28 cellular contexts compared by ENCODE assay signal in genomic region chr19:17683078-17683477, GRCh38. TPM values are rescaled to one million over a fixed set of nuclear protein-coding genes. Genes with fewer than 3 reads are reported as not detected.
"Had no signal": no experiment of that assay in that cellular context is flagged by ENCODE, and none has a peak within 500 bp of the region (broad histone marks: within the 10 kb centered on the region; RNA-seq: fewer than 3 reads in every experiment).

No MANE protein-coding gene starts in this region.

- H3K9me3 ChIP-seq: colonic mucosa, esophagus squamous epithelium, gastrocnemius medialis, heart right ventricle, left lung, lower lobe of right lung, mucosa of descending colon had no signal

- H3K36me3 ChIP-seq: colonic mucosa, esophagus squamous epithelium, gastrocnemius medialis, heart right ventricle, left lung, lower lobe of right lung had no signal

- ATAC-seq: effector memory CD8-positive, alpha-beta T cell; esophagus mucosa; gastrocnemius medialis; heart right ventricle; left cardiac atrium; left lung; left ventricle myocardium superior; lower lobe of right lung; mucosa of descending colon had no signal

- H3K9me3 Mint-ChIP-seq: dendritic cell treated with granulocyte-macrophage colony-stimulating factor and Interleukin-4, amounts not matched to agents 40 ng/mL and 50 ng/mL, for 4 days; effector memory CD8-positive, alpha-beta T cell; endodermal cell; mesothelial cell of epicardium had no signal

- H3K4me3 Mint-ChIP-seq: dendritic cell treated with granulocyte-macrophage colony-stimulating factor and Interleukin-4, amounts not matched to agents 40 ng/mL and 50 ng/mL, for 4 days; effector memory CD8-positive, alpha-beta T cell; endodermal cell; mesothelial cell of epicardium had no signal

- H3K27ac Mint-ChIP-seq: dendritic cell treated with granulocyte-macrophage colony-stimulating factor and Interleukin-4, amounts not matched to agents 40 ng/mL and 50 ng/mL, for 4 days; effector memory CD8-positive, alpha-beta T cell; endodermal cell; mesothelial cell of epicardium had no signal

- H3K4me1 ChIP-seq: colonic mucosa had no signal

- H3K36me3 Mint-ChIP-seq: mesothelial cell of epicardium had no signal

- DNase-seq: colonic mucosa; cortex of kidney; effector CD8-positive, alpha-beta T cell; effector memory CD8-positive, alpha-beta T cell; endodermal cell; erythroblast; esophagus squamous epithelium; foreskin fibroblast; foreskin melanocyte; gastrocnemius medialis; glutamatergic neuron; head of caudate nucleus; heart right ventricle; hippocampal formation; left cardiac atrium; left lung; left ventricle myocardium superior; lower lobe of right lung; mesenchymal stem cell; mucosa of descending colon had no signal

- H3K4me3 ChIP-seq: colonic mucosa, esophagus squamous epithelium, gastrocnemius medialis, heart right ventricle, left lung, lower lobe of right lung, mucosa of descending colon had no signal

- H3K27ac ChIP-seq: colonic mucosa, epithelial cell of prostate, esophagus squamous epithelium, gastrocnemius medialis, heart right ventricle, left lung, lower lobe of right lung had no signal

- FAIRE-seq: endometrium, islet of Langerhans, keratinocyte had no signal

RNA-seq across cellular contexts. Expression of gene UNC13A, which starts 5.1 kb away (rescaled TPM):
- total RNA-seq: gastrocnemius medialis, left ventricle myocardium superior, lower leg skin had no signal
